ENCODE assay signal across 11 cellular contexts in genomic region chr10:102611514-102612095, GRCh38. TPM values are rescaled to one million over a fixed set of nuclear protein-coding genes. Genes with fewer than 3 reads are reported as not detected.
DNase-seq lines count a peak whose midpoint lies in the region; ATAC-seq and TF ChIP-seq lines count a peak whose summit lies in the region.
"Had no signal": no experiment of that assay in that cellular context is flagged by ENCODE, and none has a peak within 500 bp of the region (broad histone marks: within the 10 kb centered on the region; RNA-seq: fewer than 3 reads in every experiment).

No MANE protein-coding gene starts in this region.

- no peaks in the 10 kb centered on the region for H3K9me3 Mint-ChIP-seq in CD8-positive, alpha-beta memory T cell
- H3K9me3 Mint-ChIP-seq: memory B cell had no signal

- H3K4me3 ChIP-seq in CD8-positive, alpha-beta memory T cell (ENCODE audit: low read length): no peak overlapping the region
- H3K4me3 ChIP-seq in RWPE2 (ENCODE audit: severe bottlenecking) (no peak overlapping the region), esophagus muscularis mucosa (no peak overlapping the region)

- H3K27ac ChIP-seq in CD8-positive, alpha-beta memory T cell (ENCODE audit: low read depth, low read length): no peak overlapping the region
- H3K27ac ChIP-seq in RWPE2 (ENCODE audit: poor library complexity, severe bottlenecking) (peak overlapping the region; percentile 93), esophagus muscularis mucosa (replicated peaks in 1 of 4) (peak overlapping the region; percentile 54 to 70 (median 62))

- DNase-seq in CD8-positive, alpha-beta memory T cell: no peak
- DNase-seq in RWPE2 (ENCODE audit: low spot score) (peak; percentile 13), esophagus muscularis mucosa (ENCODE audit: extremely low spot score) (no peak), renal cortical epithelial cell (ENCODE audit: low read depth) (peak; percentile 65), NCI-H748 treated with DMSO at 0.1 percent for 48 hours (lab: John Stamatoyannopoulos, UW) (no peak), NCI-H1105 treated with DMSO at 0.1 percent for 48 hours (lab: John Stamatoyannopoulos, UW) (no peak), COR-L47 (lab: John Stamatoyannopoulos, UW) (no peak)
- no peak for DNase-seq in stimulated activated CD4-positive, alpha-beta T cell treated with anti-CD3 and anti-CD28 coated beads, Interleukin-12 subunit alpha, Interleukin-12 subunit beta, amount 100 ng/mL, for 4 hours
- DNase-seq: activated CD4-positive, alpha-beta T cell treated with anti-CD3 and anti-CD28 coated beads, Interleukin-2, amount 50 U/mL, for 48 hours had no signal

- 26% methylated on average over 4 of the region's 4 CpGs for WGBS in esophagus muscularis mucosa

- H3K36me3 Mint-ChIP-seq in CD8-positive, alpha-beta memory T cell: peaks cover 0 to 26% (median 3%) of the 10 kb centered on the region in 3 donors

- H3K4me1 Mint-ChIP-seq in CD8-positive, alpha-beta memory T cell: peaks cover 17 to 34% (median 21%) of the 10 kb centered on the region in 3 donors
- H3K4me1 Mint-ChIP-seq: memory B cell had no signal

- peak overlapping the region in 1 of 7 donors; percentile 33 for H3K4me3 Mint-ChIP-seq in CD8-positive, alpha-beta memory T cell
- H3K4me3 Mint-ChIP-seq: memory B cell had no signal

- TF ChIP-seq CTCF in RWPE2 (IDR thresholded peaks at IDR 0.05; ENCODE audit: poor library complexity, severe bottlenecking) (no peak), esophagus muscularis mucosa (IDR thresholded peaks at IDR 0.05) (no peak)

- intact Hi-C loops in esophagus muscularis mucosa (cut with DNase I): no loop called here

- TF ChIP-seq EP300 in esophagus muscularis mucosa (IDR thresholded peaks at IDR 0.05): no peak

- peaks cover 30% of the 10 kb centered on the region for H3K4me1 ChIP-seq in CD8-positive, alpha-beta memory T cell (ENCODE audit: insufficient read depth, low read length)
- H3K4me1 ChIP-seq in RWPE2 (ENCODE audit: insufficient read depth, poor library complexity, severe bottlenecking) (peaks cover 25% of the 10 kb centered on the region), esophagus muscularis mucosa (peaks cover 50 to 62% (median 59%) of the 10 kb centered on the region in 4 donors)

- peak overlapping the region in 6 of 8 donors; percentile 74 to 97 (median 93) for H3K27ac Mint-ChIP-seq in CD8-positive, alpha-beta memory T cell
- H3K27ac Mint-ChIP-seq: memory B cell had no signal

- H3K27me3 ChIP-seq in CD8-positive, alpha-beta memory T cell (ENCODE audit: insufficient read depth, low read length, poor library complexity, severe bottlenecking): no peaks in the 10 kb centered on the region
- H3K27me3 ChIP-seq in RWPE2 (ENCODE audit: insufficient read depth, poor library complexity, severe bottlenecking) (no peaks in the 10 kb centered on the region), esophagus muscularis mucosa (no peaks in the 10 kb centered on the region)

- TF ChIP-seq POLR2A in esophagus muscularis mucosa (IDR thresholded peaks at IDR 0.05; ENCODE audit: low read depth): no peak

- CTCF ChIA-PET in CD8-positive, alpha-beta memory T cell (lab: Charles Lee): interaction anchor here (1.0 to 1.2 kb wide), 2 partner anchors 33 to 382 kb away, joined by 3 read pairs; no protein-coding TSS in a partner anchor

- POLR2A ChIA-PET in CD8-positive, alpha-beta memory T cell (lab: Charles Lee): interaction anchor here (1.0 kb wide), 1 partner anchor 24 kb away, joined by 3 read pairs; no protein-coding TSS in a partner anchor

- H3K9me3 ChIP-seq in CD8-positive, alpha-beta memory T cell (ENCODE audit: low read length): no peaks in the 10 kb centered on the region
- no peaks in the 10 kb centered on the region for H3K9me3 ChIP-seq in RWPE2 (ENCODE audit: severe bottlenecking)
- H3K9me3 ChIP-seq in esophagus muscularis mucosa: no peaks in the 10 kb centered on the region

- peaks cover 5% of the 10 kb centered on the region for H3K36me3 ChIP-seq in CD8-positive, alpha-beta memory T cell (ENCODE audit: insufficient read depth, low read length)
- H3K36me3 ChIP-seq in RWPE2 (ENCODE audit: low read depth) (no peaks in the 10 kb centered on the region), esophagus muscularis mucosa (peaks cover 11 to 20% (median 15%) of the 10 kb centered on the region in 4 donors)

- no peaks in the 10 kb centered on the region for H3K27me3 Mint-ChIP-seq in CD8-positive, alpha-beta memory T cell
- H3K27me3 Mint-ChIP-seq: memory B cell had no signal

- ATAC-seq in RWPE2 (ENCODE audit: low read depth): peak; percentile 54; the same call in 2 of the 3 replicates
- ATAC-seq: sciatic nerve had no signal

RNA-seq across cellular contexts. Expression of gene TRIM8, which starts 32.7 kb away (rescaled TPM):
- 10 to 100 TPM; 72.0 to 74.5 TPM for total RNA-seq in CD8-positive, alpha-beta memory T cell
- polyA plus RNA-seq in CD8-positive, alpha-beta memory T cell: 63.9 TPM
- total RNA-seq in esophagus muscularis mucosa (100 to 1,000 TPM; 103 to 170 (median 159) TPM), renal cortical epithelial cell (47.2 and 146 TPM in 2 replicates)

Comparison
In these comparisons a context has a peak if more than half of its experiments do, and no peak if none do; other contexts are left out.
1. DNase-seq: peak in RWPE2 (single experiment) and renal cortical epithelial cell (single experiment); none in CD8-positive, alpha-beta memory T cell (0 of 5), esophagus muscularis mucosa (single experiment), NCI-H748 treated with DMSO at 0.1 percent for 48 hours (single experiment), NCI-H1105 treated with DMSO at 0.1 percent for 48 hours (single experiment), stimulated activated CD4-positive, alpha-beta T cell treated with anti-CD3 and anti-CD28 coated beads, Interleukin-12 subunit alpha, Interleukin-12 subunit beta, amount 100 ng/mL, for 4 hours (single experiment) and COR-L47 (single experiment).